2 cellular contexts compared by ENCODE assay signal in the genomic region with DNA sequence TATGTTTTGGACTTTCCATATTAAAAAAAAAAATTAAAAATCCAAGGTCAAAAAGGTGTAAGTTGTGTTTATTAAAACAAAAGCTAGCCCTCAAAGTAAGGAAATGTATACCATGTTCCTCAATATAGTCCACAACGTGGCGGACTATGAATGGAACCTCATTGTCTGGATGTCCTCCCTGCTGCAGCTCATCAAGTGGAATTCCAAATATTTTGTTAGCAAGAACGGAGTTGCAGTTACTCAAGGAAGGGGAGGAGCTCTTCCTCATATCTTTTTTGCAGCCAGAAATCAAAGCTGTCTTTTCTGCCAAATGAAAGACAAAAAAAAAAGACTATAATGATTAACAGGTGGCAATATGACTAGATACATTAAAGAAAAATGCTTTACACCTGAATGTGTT.
TF ChIP-seq lines count a peak whose summit lies in the region.

No MANE protein-coding gene starts in this region.

TF ChIP-seq in SK-N-SH treated with all-trans-retinoic acid at 6 μM for 48 hours, 23 proteins besides CTCF, POLR2A, EP300 and RAD21:
- TF ChIP-seq ARNTL (CRISPR knock-in tag; IDR thresholded peaks at IDR 0.05; ENCODE audit: borderline replicate concordance, low read depth): no peak
- TF ChIP-seq ZNF565 (CRISPR knock-in tag; conservative IDR thresholded peaks at IDR 0.05; ENCODE audit: low read depth): no peak
- TF ChIP-seq BACH2 (CRISPR knock-in tag; IDR thresholded peaks at IDR 0.05; ENCODE audit: borderline replicate concordance): no peak
- no peak for TF ChIP-seq ESRRG (CRISPR knock-in tag; IDR thresholded peaks at IDR 0.05)
- TF ChIP-seq OSR1 (CRISPR knock-in tag; IDR thresholded peaks at IDR 0.05): no peak
- TF ChIP-seq CSRNP3 (CRISPR knock-in tag; IDR thresholded peaks at IDR 0.05): no peak
- TF ChIP-seq ZNF70 (CRISPR knock-in tag; IDR thresholded peaks at IDR 0.05): no peak
- TF ChIP-seq GLIS3 (CRISPR knock-in tag; IDR thresholded peaks at IDR 0.05): no peak
- TF ChIP-seq PPARA (CRISPR knock-in tag; IDR thresholded peaks at IDR 0.05; ENCODE audit: borderline replicate concordance): no peak
- TF ChIP-seq, protein P1, sequence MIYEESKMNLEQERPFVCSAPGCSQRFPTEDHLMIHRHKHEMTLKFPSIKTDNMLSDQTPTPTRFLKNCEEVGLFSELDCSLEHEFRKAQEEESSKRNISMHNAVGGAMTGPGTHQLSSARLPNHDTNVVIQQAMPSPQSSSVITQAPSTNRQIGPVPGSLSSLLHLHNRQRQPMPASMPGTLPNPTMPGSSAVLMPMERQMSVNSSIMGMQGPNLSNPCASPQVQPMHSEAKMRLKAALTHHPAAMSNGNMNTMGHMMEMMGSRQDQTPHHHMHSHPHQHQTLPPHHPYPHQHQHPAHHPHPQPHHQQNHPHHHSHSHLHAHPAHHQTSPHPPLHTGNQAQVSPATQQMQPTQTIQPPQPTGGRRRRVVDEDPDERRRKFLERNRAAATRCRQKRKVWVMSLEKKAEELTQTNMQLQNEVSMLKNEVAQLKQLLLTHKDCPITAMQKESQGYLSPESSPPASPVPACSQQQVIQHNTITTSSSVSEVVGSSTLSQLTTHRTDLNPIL (CRISPR knock-in tag; IDR thresholded peaks at IDR 0.05; ENCODE audit: low read depth): no peak
TF ChIP-seq in SK-N-SH treated with all-trans-retinoic acid at 6 μM for 48 hours: peak in this region for 0.

TF ChIP-seq in SK-N-SH, 30 proteins besides CTCF, POLR2A, EP300 and RAD21:
- no peak for TF ChIP-seq PBX3 (IDR thresholded peaks at IDR 0.05)
- no peak for TF ChIP-seq CHD2 (IDR thresholded peaks at IDR 0.05; ENCODE audit: low read length, partially characterized antibody)
- TF ChIP-seq FOSL2 (IDR thresholded peaks at IDR 0.05; ENCODE audit: borderline replicate concordance, low read depth): no peak
- TF ChIP-seq MEF2A (IDR thresholded peaks at IDR 0.05; ENCODE audit: borderline replicate concordance, low read depth): no peak
- no peak for TF ChIP-seq RCOR1 (IDR thresholded peaks at IDR 0.05; ENCODE audit: low read length)
- TF ChIP-seq NRF1 (IDR thresholded peaks at IDR 0.05; ENCODE audit: low read depth, low read length): no peak
- TF ChIP-seq USF1 (IDR thresholded peaks at IDR 0.05; ENCODE audit: borderline replicate concordance, low read depth): no peak
- no peak for TF ChIP-seq SIN3A (IDR thresholded peaks at IDR 0.05; ENCODE audit: borderline replicate concordance, low read depth, low read length)
- no peak for TF ChIP-seq GATA2 (CRISPR knock-in tag; IDR thresholded peaks at IDR 0.05)
- TF ChIP-seq MXI1 (IDR thresholded peaks at IDR 0.05; ENCODE audit: low read depth, low read length): no peak
- TF ChIP-seq, protein P2, sequence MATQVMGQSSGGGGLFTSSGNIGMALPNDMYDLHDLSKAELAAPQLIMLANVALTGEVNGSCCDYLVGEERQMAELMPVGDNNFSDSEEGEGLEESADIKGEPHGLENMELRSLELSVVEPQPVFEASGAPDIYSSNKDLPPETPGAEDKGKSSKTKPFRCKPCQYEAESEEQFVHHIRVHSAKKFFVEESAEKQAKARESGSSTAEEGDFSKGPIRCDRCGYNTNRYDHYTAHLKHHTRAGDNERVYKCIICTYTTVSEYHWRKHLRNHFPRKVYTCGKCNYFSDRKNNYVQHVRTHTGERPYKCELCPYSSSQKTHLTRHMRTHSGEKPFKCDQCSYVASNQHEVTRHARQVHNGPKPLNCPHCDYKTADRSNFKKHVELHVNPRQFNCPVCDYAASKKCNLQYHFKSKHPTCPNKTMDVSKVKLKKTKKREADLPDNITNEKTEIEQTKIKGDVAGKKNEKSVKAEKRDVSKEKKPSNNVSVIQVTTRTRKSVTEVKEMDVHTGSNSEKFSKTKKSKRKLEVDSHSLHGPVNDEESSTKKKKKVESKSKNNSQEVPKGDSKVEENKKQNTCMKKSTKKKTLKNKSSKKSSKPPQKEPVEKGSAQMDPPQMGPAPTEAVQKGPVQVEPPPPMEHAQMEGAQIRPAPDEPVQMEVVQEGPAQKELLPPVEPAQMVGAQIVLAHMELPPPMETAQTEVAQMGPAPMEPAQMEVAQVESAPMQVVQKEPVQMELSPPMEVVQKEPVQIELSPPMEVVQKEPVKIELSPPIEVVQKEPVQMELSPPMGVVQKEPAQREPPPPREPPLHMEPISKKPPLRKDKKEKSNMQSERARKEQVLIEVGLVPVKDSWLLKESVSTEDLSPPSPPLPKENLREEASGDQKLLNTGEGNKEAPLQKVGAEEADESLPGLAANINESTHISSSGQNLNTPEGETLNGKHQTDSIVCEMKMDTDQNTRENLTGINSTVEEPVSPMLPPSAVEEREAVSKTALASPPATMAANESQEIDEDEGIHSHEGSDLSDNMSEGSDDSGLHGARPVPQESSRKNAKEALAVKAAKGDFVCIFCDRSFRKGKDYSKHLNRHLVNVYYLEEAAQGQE (IDR thresholded peaks at IDR 0.05; ENCODE audit: low read depth, low read length): no peak
- no peak for TF ChIP-seq RFX5 (IDR thresholded peaks at IDR 0.05; ENCODE audit: low read length)
- no peak for TF ChIP-seq NFIC (IDR thresholded peaks at IDR 0.05; ENCODE audit: borderline replicate concordance)
- TF ChIP-seq SMC3 (IDR thresholded peaks at IDR 0.05; ENCODE audit: low read depth, low read length): no peak
- no peak for TF ChIP-seq IRF3 (IDR thresholded peaks at IDR 0.05; ENCODE audit: low read depth, low read length)
